ENCODE assay signal across 32 cellular contexts in genomic region chr12:8154526-8154925, GRCh38. TPM values are rescaled to one million over a fixed set of nuclear protein-coding genes. Genes with fewer than 3 reads are reported as not detected.
A peak's percentile ranks its signal among the peaks of the same experiment; 100 is the strongest.
DNase-seq lines count a peak whose midpoint lies in the region; ATAC-seq and TF ChIP-seq lines count a peak whose summit lies in the region.
"Had no signal": no experiment of that assay in that cellular context is flagged by ENCODE, and none has a peak within 500 bp of the region (broad histone marks: within the 10 kb centered on the region; RNA-seq: fewer than 3 reads in every experiment).

No MANE protein-coding gene starts in this region.

- H3K4me2 ChIP-seq in SK-N-SH = no peak overlapping the region
- peak overlapping the region; percentile 9; the same call in 1 of the 2 replicates for H3K4me2 ChIP-seq in MM.1S (ENCODE audit: low read depth, low read length)

- DNase-seq in SK-N-SH (no peak), MM.1S (peak; percentile 63), fibroblast of villous mesenchyme (ENCODE audit: low read depth) (peak; percentile 15), H7 (no peak), heart left ventricle (no peak)
- no peak for DNase-seq in CD4-positive, alpha-beta T cell
- DNase-seq: activated CD4-positive, alpha-beta T cell treated with anti-CD3 and anti-CD28 coated beads, Interleukin-2, amount 10 ng/mL, durations not matched to agents 24 days and 14 days; activated gamma-delta T cell treated with Interleukin-2 at 50 U/mL for 16 hours; activated T-cell treated with anti-CD3 and anti-CD28 coated beads, Interleukin-2, amount 50 U/mL, for 4 hours; anterior cingulate cortex; effector CD4-positive, alpha-beta T cell; islet precursor cell; left lung; NCI-H146; NCI-H226; ovary; SHP77; T-helper 9 cell; trophoblast cell had no signal

- H3K9me2 ChIP-seq in SK-N-SH (no peaks in the 10 kb centered on the region), MM.1S (replicated peaks; ENCODE audit: insufficient read depth, low read length) (no peaks in the 10 kb centered on the region)

- peak overlapping the region; percentile 71; the same call in 1 of the 2 replicates for H2AFZ ChIP-seq in SK-N-SH (ENCODE audit: low read depth)
- no peak overlapping the region for H2AFZ ChIP-seq in MM.1S (ENCODE audit: low read length)

- no peaks in the 10 kb centered on the region for H3K36me3 ChIP-seq in SK-N-SH (replicated peaks in 1 of 2; ENCODE audit: control insufficient read depth in 1 of 2, insufficient read depth in 2 of 2, low read length in 1 of 2)
- H3K36me3 ChIP-seq in MM.1S (replicated peaks; ENCODE audit: insufficient read depth, low read length) = no peaks in the 10 kb centered on the region
- H3K36me3 ChIP-seq in H7 (replicated peaks; ENCODE audit: control insufficient read depth, insufficient read depth, low read length) = no peaks in the 10 kb centered on the region
- H3K36me3 ChIP-seq in heart left ventricle = no peaks in the 10 kb centered on the region
- H3K36me3 ChIP-seq: left lung, ovary had no signal

- H3K9ac ChIP-seq in SK-N-SH = no peak overlapping the region
- H3K9ac ChIP-seq in MM.1S (ENCODE audit: low read length) = no peak overlapping the region

- TF ChIP-seq CTCF in SK-N-SH (IDR thresholded peaks at IDR 0.05) (no peak), MM.1S (IDR thresholded peaks at IDR 0.05; ENCODE audit: low read length) (no peak), fibroblast of villous mesenchyme (IDR thresholded peaks at IDR 0.05; ENCODE audit: insufficient read depth, low read depth, low read length) (no peak), heart left ventricle (IDR thresholded peaks at IDR 0.05) (no peak)
- no peak for TF ChIP-seq CTCF in CD4-positive, alpha-beta T cell (IDR thresholded peaks at IDR 0.05)

- no peak for TF ChIP-seq RAD21 in SK-N-SH (IDR thresholded peaks at IDR 0.05; ENCODE audit: low read length)

- H3F3A ChIP-seq in SK-N-SH (replicated peaks; ENCODE audit: insufficient read depth) (peaks cover 33% of the 10 kb centered on the region), MM.1S (ENCODE audit: insufficient read depth, low read length) (peaks cover 12% of the 10 kb centered on the region; the same call in 1 of the 2 replicates)

- no peaks in the 10 kb centered on the region for H4K20me1 ChIP-seq in SK-N-SH (ENCODE audit: insufficient read depth)
- no peaks in the 10 kb centered on the region for H4K20me1 ChIP-seq in MM.1S (ENCODE audit: insufficient read depth, low read length)

- H3K27me3 ChIP-seq in SK-N-SH (ENCODE audit: insufficient read depth) = no peaks in the 10 kb centered on the region
- no peaks in the 10 kb centered on the region for H3K27me3 ChIP-seq in CD4-positive, alpha-beta T cell (ENCODE audit: control insufficient read depth, insufficient read depth, low read length)
- peaks cover 14% of the 10 kb centered on the region; the same call in 1 of the 2 replicates for H3K27me3 ChIP-seq in MM.1S (replicated peaks; ENCODE audit: insufficient read depth, low read length)
- H3K27me3 ChIP-seq in H7 (ENCODE audit: control insufficient read depth, insufficient read depth, low read length) = no peaks in the 10 kb centered on the region
- peaks cover 0 to 6% (median 0%) of the 10 kb centered on the region in 9 donors for H3K27me3 ChIP-seq in heart left ventricle
- H3K27me3 ChIP-seq: left lung, ovary had no signal

- H3K4me1 Mint-ChIP-seq in CD4-positive, alpha-beta T cell (ENCODE audit: low read depth) = peaks cover 31% of the 10 kb centered on the region
- H3K4me1 Mint-ChIP-seq: memory B cell; neural crest cell; stimulated activated effector memory CD8-positive, alpha-beta T cell treated with anti-CD3 and anti-CD28 coated beads, Interleukin-12 subunit alpha, Interleukin-12 subunit beta, amount 100 ng/mL, for 72 hours had no signal

- TF ChIP-seq POLR2A in heart left ventricle (IDR thresholded peaks at IDR 0.05) = no peak

- ATAC-seq in SK-N-SH treated with all-trans-retinoic acid at 6 μM for 48 hours (no peak), heart left ventricle (no peak), HG03135 (IDR thresholded peaks at IDR 0.05; ENCODE audit: unreplicated experiment) (no peak)
- peak; percentile 74 for ATAC-seq in CD4-positive, alpha-beta T cell (ENCODE audit: poor library complexity)
- ATAC-seq: activated T-cell treated with anti-CD3 and anti-CD28 coated beads, Interleukin-2, amount 50 U/mL, for 4 hours; GM12878; HCT116; left lung; Panc1; stimulated activated effector memory CD8-positive, alpha-beta T cell treated with anti-CD3 and anti-CD28 coated beads, Interleukin-12 subunit alpha, Interleukin-12 subunit beta, amount 100 ng/mL, for 72 hours had no signal

- H3K27ac Mint-ChIP-seq in CD4-positive, alpha-beta T cell = no peak overlapping the region
- H3K27ac Mint-ChIP-seq: activated CD4-positive, alpha-beta T cell treated with anti-CD3 and anti-CD28 coated beads, Interleukin-2, amount 10 ng/mL, durations not matched to agents 24 days and 14 days; CD8-positive, alpha-beta memory T cell; memory B cell; stimulated activated effector memory CD8-positive, alpha-beta T cell treated with anti-CD3 and anti-CD28 coated beads, Interleukin-12 subunit alpha, Interleukin-12 subunit beta, amount 100 ng/mL, for 72 hours had no signal

- no peak overlapping the region for H3K4me3 ChIP-seq in SK-N-SH (ENCODE audit: low read depth in 2 of 2, low read length in 1 of 2)
- H3K4me3 ChIP-seq in MM.1S (ENCODE audit: low read length) = no peak overlapping the region
- H3K4me3 ChIP-seq in fibroblast of villous mesenchyme (ENCODE audit: low read depth, low read length) = no peak overlapping the region
- H3K4me3 ChIP-seq in H7 (ENCODE audit: insufficient read depth, low read depth, low read length) = no peak overlapping the region
- H3K4me3 ChIP-seq in heart left ventricle = no peak overlapping the region
- H3K4me3 ChIP-seq: GM12878, left lung, ovary had no signal

- no peaks in the 10 kb centered on the region for H3K9me3 Mint-ChIP-seq in CD4-positive, alpha-beta T cell
- H3K9me3 Mint-ChIP-seq: activated T-cell treated with anti-CD3 and anti-CD28 coated beads, Interleukin-2, amount 50 U/mL, for 4 hours; CD8-positive, alpha-beta memory T cell; memory B cell; stimulated activated effector memory CD8-positive, alpha-beta T cell treated with anti-CD3 and anti-CD28 coated beads, Interleukin-12 subunit alpha, Interleukin-12 subunit beta, amount 100 ng/mL, for 72 hours had no signal

- no peaks in the 10 kb centered on the region for H3K36me3 Mint-ChIP-seq in CD4-positive, alpha-beta T cell (ENCODE audit: low read depth)
- H3K36me3 Mint-ChIP-seq: CD8-positive, alpha-beta memory T cell; memory B cell; stimulated activated effector memory CD8-positive, alpha-beta T cell treated with anti-CD3 and anti-CD28 coated beads, Interleukin-12 subunit alpha, Interleukin-12 subunit beta, amount 100 ng/mL, for 72 hours had no signal

- TF ChIP-seq EP300 in SK-N-SH (IDR thresholded peaks at IDR 0.05; ENCODE audit: borderline replicate concordance in 1 of 2, low read depth in 1 of 2, low read length in 1 of 2) = no peak

- no peaks in the 10 kb centered on the region for H3K79me2 ChIP-seq in SK-N-SH (ENCODE audit: insufficient read depth)
- no peaks in the 10 kb centered on the region for H3K79me2 ChIP-seq in MM.1S (ENCODE audit: low read length)

- intact Hi-C loops in CD4-positive, alpha-beta T cell (cut with DNase I, micrococcal nuclease) = no loop called here
- intact Hi-C loops in heart left ventricle (cut with DNase I) = no loop called here

- H3K27me3 Mint-ChIP-seq in CD4-positive, alpha-beta T cell = peaks cover 5% of the 10 kb centered on the region

- CTCF ChIA-PET in SK-N-SH (lab: Yijun Ruan, JAX) = no interaction called here
- CTCF ChIA-PET in CD4-positive, alpha-beta T cell (lab: Charles Lee) = no interaction called here

- H3K27ac ChIP-seq in SK-N-SH (ENCODE audit: low read depth in 2 of 2, low read length in 1 of 2) = no peak overlapping the region
- H3K27ac ChIP-seq in CD4-positive, alpha-beta T cell (ENCODE audit: low read depth, low read length) = no peak overlapping the region
- no peak overlapping the region for H3K27ac ChIP-seq in MM.1S (ENCODE audit: low read length)
- H3K27ac ChIP-seq in heart left ventricle = no peak overlapping the region
- H3K27ac ChIP-seq: 22Rv1, epithelial cell of prostate, ovary, VCaP had no signal

- H3K4me3 Mint-ChIP-seq in CD4-positive, alpha-beta T cell = no peak overlapping the region
- H3K4me3 Mint-ChIP-seq: activated CD4-positive, alpha-beta T cell treated with anti-CD3 and anti-CD28 coated beads, Interleukin-2, amount 10 ng/mL, durations not matched to agents 24 days and 14 days; activated T-cell treated with anti-CD3 and anti-CD28 coated beads, Interleukin-2, amount 50 U/mL, for 4 hours; CD8-positive, alpha-beta memory T cell; memory B cell; neural crest cell; stimulated activated effector memory CD8-positive, alpha-beta T cell treated with anti-CD3 and anti-CD28 coated beads, Interleukin-12 subunit alpha, Interleukin-12 subunit beta, amount 100 ng/mL, for 72 hours had no signal

- H3K9me3 ChIP-seq in SK-N-SH (no peaks in the 10 kb centered on the region), MM.1S (replicated peaks; ENCODE audit: insufficient read depth, low read length) (no peaks in the 10 kb centered on the region), heart left ventricle (peaks cover 0 to 3% (median 0%) of the 10 kb centered on the region in 12 donors)
- H3K9me3 ChIP-seq in CD4-positive, alpha-beta T cell (ENCODE audit: control insufficient read depth, low read length) = no peaks in the 10 kb centered on the region
- H3K9me3 ChIP-seq: left lung, ovary had no signal

- POLR2A ChIA-PET in SK-N-SH (lab: Yijun Ruan, JAX) = no interaction called here
- POLR2A ChIA-PET in CD4-positive, alpha-beta T cell (lab: Charles Lee) = no interaction called here

- peaks cover 0 to 30% of the 10 kb centered on the region in 2 experiments; a peak in 1 of 4 replicates for H3K4me1 ChIP-seq in SK-N-SH (ENCODE audit: control insufficient read depth in 1 of 2, insufficient read depth in 2 of 2, low read depth in 1 of 2, low read length in 1 of 2)
- H3K4me1 ChIP-seq in MM.1S (ENCODE audit: low read length) = peaks cover 23% of the 10 kb centered on the region
- peaks cover 0 to 7% (median 0%) of the 10 kb centered on the region in 12 donors for H3K4me1 ChIP-seq in heart left ventricle

RNA-seq across cellular contexts. Expression of gene ZNF705A, which starts 2.3 kb away (rescaled TPM):
- polyA plus RNA-seq in SK-N-SH (2012; rRNA removed) (not detected in 2 replicates), heart left ventricle (not detected)
- polyA plus RNA-seq in SK-N-SH (2012; cell fraction: cytosol; rRNA removed) = not detected in 2 replicates
- polyA plus RNA-seq in SK-N-SH (2012; cell fraction: nucleus; rRNA removed) = 0.04 TPM in 1 of 2 replicates, not detected in the other
- total RNA-seq in CD4-positive, alpha-beta T cell = under 1 TPM in 1 of 2 experiments, not detected in 1; 0.08 TPM
- total RNA-seq in fibroblast of villous mesenchyme (not detected in 2 replicates), heart left ventricle (under 1 TPM in 1 of 9 donors, not detected in 8; 0.23 TPM)
- not detected in 2 replicates for total RNA-seq in H7 (2014; rRNA removed; shearing (Covaris generic))
- total RNA-seq: activated CD4-positive, alpha-beta T cell treated with anti-CD3 and anti-CD28 coated beads, Interleukin-2, amount 10 ng/mL, durations not matched to agents 24 days and 14 days; activated T-cell treated with anti-CD3 and anti-CD28 coated beads, Interleukin-2, amount 50 U/mL, for 4 hours; bronchial epithelial cell; GM12878; neural crest cell; ovary had no signal
- polyA plus RNA-seq: CD8-positive, alpha-beta memory T cell; ovary had no signal

RNA-seq across cellular contexts. Expression of gene CLEC4A, which starts 31.1 kb away (rescaled TPM):
- polyA plus RNA-seq in SK-N-SH (2012; rRNA removed) (0.44 and 0.67 TPM in 2 replicates), heart left ventricle (under 1 TPM; 0.47 to 0.57 TPM)
- polyA plus RNA-seq in SK-N-SH (2012; cell fraction: cytosol; rRNA removed) = 0.07 and 0.21 TPM in 2 replicates
- 1.7 and 3.0 TPM in 2 replicates for polyA plus RNA-seq in SK-N-SH (2012; cell fraction: nucleus; rRNA removed)
- total RNA-seq in CD4-positive, alpha-beta T cell = 1 to 10 TPM in 1 of 2 experiments, under 1 TPM in 1; 0.39 to 1.0 TPM
- total RNA-seq in fibroblast of villous mesenchyme (under 0.01 and 0.32 TPM in 2 replicates), heart left ventricle (1 to 10 TPM in 2 of 9 donors, under 1 TPM in 3, not detected in 4; 0.37 to 7.5 (median 0.62) TPM)
- total RNA-seq in H7 (2014; rRNA removed; shearing (Covaris generic)) = 0.74 TPM in 1 of 2 replicates, not detected in the other
- total RNA-seq: neural crest cell had no signal

Comparison
In these comparisons a context has a peak if more than half of its experiments do, and no peak if none do; other contexts are left out.
1. DNase-seq: peak in MM.1S (single experiment) and fibroblast of villous mesenchyme (single experiment); none in SK-N-SH (single experiment), CD4-positive, alpha-beta T cell (0 of 10), H7 (single experiment) and heart left ventricle (0 of 5).